ENCODE assay signal across 25 cellular contexts in the genomic region with DNA sequence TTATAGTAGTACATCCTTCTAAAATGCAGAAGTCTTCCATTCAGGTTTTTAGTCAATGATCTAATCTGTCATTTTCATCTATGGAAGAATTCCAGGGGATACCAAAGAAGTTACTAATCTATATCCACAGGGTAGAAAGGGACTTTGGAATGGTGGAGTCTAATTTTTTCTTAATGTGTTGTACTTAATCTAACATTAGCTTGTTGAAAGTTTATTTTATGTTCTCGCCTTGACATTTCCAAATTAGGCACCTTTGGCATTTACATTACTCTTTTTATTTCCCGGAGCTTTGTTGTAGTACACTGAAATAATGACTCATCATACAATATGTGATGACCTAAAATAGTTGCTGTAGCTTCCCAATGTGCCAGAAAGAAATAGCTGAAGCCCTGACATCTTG.
DNase-seq lines count a peak whose midpoint lies in the region; TF ChIP-seq lines count a peak whose summit lies in the region.
"Had no signal": no experiment of that assay in that cellular context is flagged by ENCODE, and none has a peak within 500 bp of the region (broad histone marks: within the 10 kb centered on the region; RNA-seq: fewer than 3 reads in every experiment).

No MANE protein-coding gene starts in this region.

- H3F3A ChIP-seq in GM23248 (ENCODE audit: insufficient read depth): peaks cover 19% of the 10 kb centered on the region; the same call in 1 of the 2 replicates

- H3K27ac Mint-ChIP-seq in endodermal cell: no peak overlapping the region
- H3K27ac Mint-ChIP-seq: activated CD4-positive, alpha-beta memory T cell treated with anti-CD3 and anti-CD28 coated beads for 36 hours; CD14-positive monocyte; T-helper 2 cell treated with Interferon-gamma antibody and Interleukin-4, amounts not matched to agents 5 μg/mL and 100 μg/mL, for 36 hours; WTC11 had no signal

- DNase-seq in A172 (ENCODE audit: low spot score): peak; percentile 31
- DNase-seq in GM23248: peak; percentile 66
- peak; percentile 6 for DNase-seq in astrocyte of the cerebellum (ENCODE audit: low read depth)
- peak; percentile 29 for DNase-seq in iris pigment epithelial cell (ENCODE audit: low read depth)
- no peak for DNase-seq in Peyer's patch
- DNase-seq in stimulated activated CD4-positive, alpha-beta T cell treated with anti-CD3 and anti-CD28 coated beads, Interleukin-2, amount 100 ng/mL, for 48 hours: no peak
- no peak for DNase-seq in endodermal cell
- no peak for DNase-seq in BE2C
- DNase-seq: 8988T; activated CD4-positive, alpha-beta memory T cell treated with anti-CD3 and anti-CD28 coated beads for 36 hours; activated gamma-delta T cell; activated T-cell treated with anti-CD3 and anti-CD28 coated beads for 4 hours; head of caudate nucleus; Karpas-422; NCI-H1092; NCI-H2081; stomach; upper lobe of left lung had no signal

- TF ChIP-seq CTCF in astrocyte of the cerebellum (IDR thresholded peaks at IDR 0.05; ENCODE audit: low read depth, low read length, missing control alignments): no peak
- no peak for TF ChIP-seq CTCF in Peyer's patch (IDR thresholded peaks at IDR 0.05)
- no peak for TF ChIP-seq CTCF in endodermal cell (conservative IDR thresholded peaks at IDR 0.05)
- TF ChIP-seq CTCF in BE2C (IDR thresholded peaks at IDR 0.05; ENCODE audit: low read depth, low read length): no peak

- H3K9ac ChIP-seq in GM23248: no peak overlapping the region
- no peak overlapping the region for H3K9ac ChIP-seq in endodermal cell (ENCODE audit: extremely low read depth, low read length, poor library complexity, severe bottlenecking)

- no peaks in the 10 kb centered on the region; the same call in 1 of the 2 replicates for H3K27me3 ChIP-seq in GM23248 (replicated peaks; ENCODE audit: insufficient read depth)
- H3K27me3 ChIP-seq in Peyer's patch: no peaks in the 10 kb centered on the region
- H3K27me3 ChIP-seq in endodermal cell (ENCODE audit: control insufficient read depth, insufficient read depth, low read length, poor library complexity, severe bottlenecking): no peaks in the 10 kb centered on the region
- no peaks in the 10 kb centered on the region for H3K27me3 ChIP-seq in BE2C
- H3K27me3 ChIP-seq: stomach, upper lobe of left lung had no signal

- TF ChIP-seq POLR2A in Peyer's patch (IDR thresholded peaks at IDR 0.05): no peak

- H3K9me3 ChIP-seq in GM23248 (ENCODE audit: low read depth): no peaks in the 10 kb centered on the region
- no peaks in the 10 kb centered on the region for H3K9me3 ChIP-seq in Peyer's patch
- no peaks in the 10 kb centered on the region for H3K9me3 ChIP-seq in endodermal cell (ENCODE audit: control insufficient read depth, low read length)
- no peaks in the 10 kb centered on the region for H3K9me3 ChIP-seq in BE2C
- H3K9me3 ChIP-seq: HAP-1, stomach, upper lobe of left lung had no signal

- H3K4me2 ChIP-seq in GM23248 (ENCODE audit: unreplicated experiment): peak overlapping the region; percentile 28

- in situ Hi-C loops in GM23248 (cut with MboI): no loop called here
- in situ Hi-C loops in astrocyte of the cerebellum (cut with HindIII; ENCODE audit: low sequenced_read_pairs): no loop called here

- H3K36me3 ChIP-seq in GM23248 (ENCODE audit: low read depth) (no peaks in the 10 kb centered on the region), Peyer's patch (no peaks in the 10 kb centered on the region), endodermal cell (ENCODE audit: control insufficient read depth, insufficient read depth, low read length) (no peaks in the 10 kb centered on the region), BE2C (no peaks in the 10 kb centered on the region)
- H3K36me3 ChIP-seq: HAP-1, stomach, upper lobe of left lung had no signal

- H3K27me3 Mint-ChIP-seq in endodermal cell (ENCODE audit: insufficient read depth): no peaks in the 10 kb centered on the region
- H3K27me3 Mint-ChIP-seq: activated CD4-positive, alpha-beta memory T cell treated with anti-CD3 and anti-CD28 coated beads for 36 hours; central memory CD8-positive, alpha-beta T cell had no signal

- H3K9me3 Mint-ChIP-seq in endodermal cell: no peaks in the 10 kb centered on the region
- H3K9me3 Mint-ChIP-seq: central memory CD8-positive, alpha-beta T cell; neural crest cell; WTC11 had no signal

- H3K36me3 Mint-ChIP-seq in endodermal cell (ENCODE audit: low read depth): no peaks in the 10 kb centered on the region
- H3K36me3 Mint-ChIP-seq: activated CD4-positive, alpha-beta memory T cell treated with anti-CD3 and anti-CD28 coated beads for 36 hours; CD14-positive monocyte; WTC11 had no signal

- H3K9me2 ChIP-seq in GM23248 (ENCODE audit: insufficient read depth): no peaks in the 10 kb centered on the region

- H3K4me1 ChIP-seq in GM23248 (ENCODE audit: insufficient read depth): peaks cover 6% of the 10 kb centered on the region; the same call in 1 of the 2 replicates
- no peaks in the 10 kb centered on the region for H3K4me1 ChIP-seq in Peyer's patch
- no peaks in the 10 kb centered on the region for H3K4me1 ChIP-seq in endodermal cell (ENCODE audit: control insufficient read depth, insufficient read depth, low read length)
- H3K4me1 ChIP-seq in BE2C: no peaks in the 10 kb centered on the region
- H3K4me1 ChIP-seq: HAP-1, stomach, upper lobe of left lung had no signal

- no peaks in the 10 kb centered on the region for H3K79me2 ChIP-seq in GM23248 (ENCODE audit: insufficient read depth)

- no peak overlapping the region for H2AFZ ChIP-seq in GM23248

- H3K4me3 ChIP-seq in GM23248 (no peak overlapping the region), astrocyte of the cerebellum (ENCODE audit: low read depth, low read length) (no peak overlapping the region), Peyer's patch (no peak overlapping the region), endodermal cell (ENCODE audit: low read length) (no peak overlapping the region), BE2C (ENCODE audit: low read depth, low read length) (no peak overlapping the region)
- H3K4me3 ChIP-seq: HAP-1, SK-N-MC, stomach, upper lobe of left lung had no signal

- WGBS in GM23248 (ENCODE audit: low coverage in 1 of 2, low lambda C conversion rate in 2 of 2, missing lambda C conversion rate in 2 of 2), 2 experiments: 0% methylated on average over 2 of the region's 2 CpGs
- WGBS in endodermal cell (ENCODE audit: insufficient coverage in 1 of 2, insufficient read length in 1 of 2), 2 experiments: 100% methylated on average over 2 of the region's 2 CpGs; no CpG with 5 or more reads in 1 of the 2 experiments

- peaks cover 8% of the 10 kb centered on the region for H3K4me1 Mint-ChIP-seq in endodermal cell
- H3K4me1 Mint-ChIP-seq: CD14-positive monocyte; central memory CD8-positive, alpha-beta T cell; WTC11 had no signal

- no peak overlapping the region for H3K27ac ChIP-seq in GM23248
- H3K27ac ChIP-seq in Peyer's patch: no peak overlapping the region
- no peak overlapping the region for H3K27ac ChIP-seq in endodermal cell (ENCODE audit: low read depth, low read length)
- H3K27ac ChIP-seq: SK-N-MC, stomach, upper lobe of left lung had no signal

- H3K4me3 Mint-ChIP-seq in endodermal cell: no peak overlapping the region
- H3K4me3 Mint-ChIP-seq: activated CD4-positive, alpha-beta memory T cell treated with anti-CD3 and anti-CD28 coated beads for 36 hours; CD14-positive monocyte; central memory CD8-positive, alpha-beta T cell; neural crest cell; T-helper 2 cell treated with Interferon-gamma antibody and Interleukin-4, amounts not matched to agents 5 μg/mL and 100 μg/mL, for 36 hours; WTC11 had no signal

- no peaks in the 10 kb centered on the region for H4K20me1 ChIP-seq in GM23248 (ENCODE audit: insufficient read depth)

Comparison
In these comparisons a context has a peak if more than half of its experiments do, and no peak if none do; other contexts are left out.
1. DNase-seq: peak in A172 (single experiment), GM23248 (single experiment), astrocyte of the cerebellum (single experiment) and iris pigment epithelial cell (single experiment); none in Peyer's patch (0 of 3), stimulated activated CD4-positive, alpha-beta T cell treated with anti-CD3 and anti-CD28 coated beads, Interleukin-2, amount 100 ng/mL, for 48 hours (0 of 2), endodermal cell (single experiment) and BE2C (single experiment).